2 cellular contexts compared by ENCODE assay signal in genomic region chr9:136714096-136714875, GRCh38.
TF ChIP-seq lines count a peak whose summit lies in the region.

No MANE protein-coding gene starts in this region.

TF ChIP-seq in SK-N-SH, 30 proteins besides CTCF, POLR2A, EP300 and RAD21:
- TF ChIP-seq, protein P1, sequence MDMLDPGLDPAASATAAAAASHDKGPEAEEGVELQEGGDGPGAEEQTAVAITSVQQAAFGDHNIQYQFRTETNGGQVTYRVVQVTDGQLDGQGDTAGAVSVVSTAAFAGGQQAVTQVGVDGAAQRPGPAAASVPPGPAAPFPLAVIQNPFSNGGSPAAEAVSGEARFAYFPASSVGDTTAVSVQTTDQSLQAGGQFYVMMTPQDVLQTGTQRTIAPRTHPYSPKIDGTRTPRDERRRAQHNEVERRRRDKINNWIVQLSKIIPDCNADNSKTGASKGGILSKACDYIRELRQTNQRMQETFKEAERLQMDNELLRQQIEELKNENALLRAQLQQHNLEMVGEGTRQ (IDR thresholded peaks at IDR 0.05; ENCODE audit: borderline replicate concordance, low read depth, low read length): no peak
- TF ChIP-seq ZBTB33 (IDR thresholded peaks at IDR 0.05; ENCODE audit: borderline replicate concordance, low read depth) (no peak), SIN3A (IDR thresholded peaks at IDR 0.05; ENCODE audit: borderline replicate concordance, low read depth, low read length) (no peak), NRF1 (IDR thresholded peaks at IDR 0.05; ENCODE audit: low read depth, low read length) (no peak), JUND (IDR thresholded peaks at IDR 0.05) (no peak), YY1 (IDR thresholded peaks at IDR 0.05; ENCODE audit: low read depth) (no peak), USF1 (IDR thresholded peaks at IDR 0.05; ENCODE audit: borderline replicate concordance, low read depth) (no peak), TAF1 (IDR thresholded peaks at IDR 0.05; ENCODE audit: borderline replicate concordance, low read depth, low read length) (no peak), NFIC (IDR thresholded peaks at IDR 0.05; ENCODE audit: borderline replicate concordance) (no peak)
- TF ChIP-seq, protein P2, sequence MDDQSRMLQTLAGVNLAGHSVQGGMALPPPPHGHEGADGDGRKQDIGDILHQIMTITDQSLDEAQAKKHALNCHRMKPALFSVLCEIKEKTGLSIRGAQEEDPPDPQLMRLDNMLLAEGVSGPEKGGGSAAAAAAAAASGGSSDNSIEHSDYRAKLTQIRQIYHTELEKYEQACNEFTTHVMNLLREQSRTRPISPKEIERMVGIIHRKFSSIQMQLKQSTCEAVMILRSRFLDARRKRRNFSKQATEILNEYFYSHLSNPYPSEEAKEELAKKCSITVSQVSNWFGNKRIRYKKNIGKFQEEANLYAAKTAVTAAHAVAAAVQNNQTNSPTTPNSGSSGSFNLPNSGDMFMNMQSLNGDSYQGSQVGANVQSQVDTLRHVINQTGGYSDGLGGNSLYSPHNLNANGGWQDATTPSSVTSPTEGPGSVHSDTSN (IDR thresholded peaks at IDR 0.05): no peak
- TF ChIP-seq, protein P3, sequence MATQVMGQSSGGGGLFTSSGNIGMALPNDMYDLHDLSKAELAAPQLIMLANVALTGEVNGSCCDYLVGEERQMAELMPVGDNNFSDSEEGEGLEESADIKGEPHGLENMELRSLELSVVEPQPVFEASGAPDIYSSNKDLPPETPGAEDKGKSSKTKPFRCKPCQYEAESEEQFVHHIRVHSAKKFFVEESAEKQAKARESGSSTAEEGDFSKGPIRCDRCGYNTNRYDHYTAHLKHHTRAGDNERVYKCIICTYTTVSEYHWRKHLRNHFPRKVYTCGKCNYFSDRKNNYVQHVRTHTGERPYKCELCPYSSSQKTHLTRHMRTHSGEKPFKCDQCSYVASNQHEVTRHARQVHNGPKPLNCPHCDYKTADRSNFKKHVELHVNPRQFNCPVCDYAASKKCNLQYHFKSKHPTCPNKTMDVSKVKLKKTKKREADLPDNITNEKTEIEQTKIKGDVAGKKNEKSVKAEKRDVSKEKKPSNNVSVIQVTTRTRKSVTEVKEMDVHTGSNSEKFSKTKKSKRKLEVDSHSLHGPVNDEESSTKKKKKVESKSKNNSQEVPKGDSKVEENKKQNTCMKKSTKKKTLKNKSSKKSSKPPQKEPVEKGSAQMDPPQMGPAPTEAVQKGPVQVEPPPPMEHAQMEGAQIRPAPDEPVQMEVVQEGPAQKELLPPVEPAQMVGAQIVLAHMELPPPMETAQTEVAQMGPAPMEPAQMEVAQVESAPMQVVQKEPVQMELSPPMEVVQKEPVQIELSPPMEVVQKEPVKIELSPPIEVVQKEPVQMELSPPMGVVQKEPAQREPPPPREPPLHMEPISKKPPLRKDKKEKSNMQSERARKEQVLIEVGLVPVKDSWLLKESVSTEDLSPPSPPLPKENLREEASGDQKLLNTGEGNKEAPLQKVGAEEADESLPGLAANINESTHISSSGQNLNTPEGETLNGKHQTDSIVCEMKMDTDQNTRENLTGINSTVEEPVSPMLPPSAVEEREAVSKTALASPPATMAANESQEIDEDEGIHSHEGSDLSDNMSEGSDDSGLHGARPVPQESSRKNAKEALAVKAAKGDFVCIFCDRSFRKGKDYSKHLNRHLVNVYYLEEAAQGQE (IDR thresholded peaks at IDR 0.05; ENCODE audit: low read depth, low read length): no peak
TF ChIP-seq in SK-N-SH: peak in this region for 0.

TF ChIP-seq in SK-N-SH treated with all-trans-retinoic acid at 6 μM for 48 hours, 23 proteins besides CTCF, POLR2A, EP300 and RAD21 (continued from another document):
- TF ChIP-seq, protein P4, sequence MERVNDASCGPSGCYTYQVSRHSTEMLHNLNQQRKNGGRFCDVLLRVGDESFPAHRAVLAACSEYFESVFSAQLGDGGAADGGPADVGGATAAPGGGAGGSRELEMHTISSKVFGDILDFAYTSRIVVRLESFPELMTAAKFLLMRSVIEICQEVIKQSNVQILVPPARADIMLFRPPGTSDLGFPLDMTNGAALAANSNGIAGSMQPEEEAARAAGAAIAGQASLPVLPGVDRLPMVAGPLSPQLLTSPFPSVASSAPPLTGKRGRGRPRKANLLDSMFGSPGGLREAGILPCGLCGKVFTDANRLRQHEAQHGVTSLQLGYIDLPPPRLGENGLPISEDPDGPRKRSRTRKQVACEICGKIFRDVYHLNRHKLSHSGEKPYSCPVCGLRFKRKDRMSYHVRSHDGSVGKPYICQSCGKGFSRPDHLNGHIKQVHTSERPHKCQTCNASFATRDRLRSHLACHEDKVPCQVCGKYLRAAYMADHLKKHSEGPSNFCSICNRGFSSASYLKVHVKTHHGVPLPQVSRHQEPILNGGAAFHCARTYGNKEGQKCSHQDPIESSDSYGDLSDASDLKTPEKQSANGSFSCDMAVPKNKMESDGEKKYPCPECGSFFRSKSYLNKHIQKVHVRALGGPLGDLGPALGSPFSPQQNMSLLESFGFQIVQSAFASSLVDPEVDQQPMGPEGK (CRISPR knock-in tag; IDR thresholded peaks at IDR 0.05; ENCODE audit: borderline replicate concordance): no peak
- TF ChIP-seq CSDC2 (CRISPR knock-in tag; IDR thresholded peaks at IDR 0.05) (no peak), OSR1 (CRISPR knock-in tag; IDR thresholded peaks at IDR 0.05) (no peak), ZC3H10 (CRISPR knock-in tag; IDR thresholded peaks at IDR 0.05) (no peak), RARB (CRISPR knock-in tag; IDR thresholded peaks at IDR 0.05) (no peak), SNAI2 (CRISPR knock-in tag; IDR thresholded peaks at IDR 0.05) (no peak)
- TF ChIP-seq, protein P5, sequence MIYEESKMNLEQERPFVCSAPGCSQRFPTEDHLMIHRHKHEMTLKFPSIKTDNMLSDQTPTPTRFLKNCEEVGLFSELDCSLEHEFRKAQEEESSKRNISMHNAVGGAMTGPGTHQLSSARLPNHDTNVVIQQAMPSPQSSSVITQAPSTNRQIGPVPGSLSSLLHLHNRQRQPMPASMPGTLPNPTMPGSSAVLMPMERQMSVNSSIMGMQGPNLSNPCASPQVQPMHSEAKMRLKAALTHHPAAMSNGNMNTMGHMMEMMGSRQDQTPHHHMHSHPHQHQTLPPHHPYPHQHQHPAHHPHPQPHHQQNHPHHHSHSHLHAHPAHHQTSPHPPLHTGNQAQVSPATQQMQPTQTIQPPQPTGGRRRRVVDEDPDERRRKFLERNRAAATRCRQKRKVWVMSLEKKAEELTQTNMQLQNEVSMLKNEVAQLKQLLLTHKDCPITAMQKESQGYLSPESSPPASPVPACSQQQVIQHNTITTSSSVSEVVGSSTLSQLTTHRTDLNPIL (CRISPR knock-in tag; IDR thresholded peaks at IDR 0.05; ENCODE audit: low read depth): no peak
